ENCODE assay signal across 17 cellular contexts in the genomic region with DNA sequence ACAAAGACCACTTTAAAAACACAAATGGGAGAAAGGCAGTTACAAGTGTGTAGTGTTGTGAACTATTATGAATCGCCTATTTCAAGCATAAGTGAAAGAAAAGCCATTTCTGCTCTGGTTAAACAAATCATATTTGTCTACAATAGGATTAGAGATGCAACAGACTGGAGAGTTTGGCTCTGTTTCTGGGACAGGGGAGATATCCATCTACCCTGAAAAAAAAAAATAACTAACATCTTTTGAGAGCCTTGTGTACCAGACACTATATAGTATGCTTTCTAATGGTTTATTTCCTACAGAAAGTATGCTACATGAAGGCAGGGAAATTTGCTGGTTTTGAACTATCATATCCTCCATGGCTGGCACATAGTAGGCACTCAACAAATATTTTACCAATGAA.
A peak's percentile ranks its signal among the peaks of the same experiment; 100 is the strongest.
DNase-seq lines count a peak whose midpoint lies in the region; ATAC-seq and TF ChIP-seq lines count a peak whose summit lies in the region.
"Had no signal": no experiment of that assay in that cellular context is flagged by ENCODE, and none has a peak within 500 bp of the region (broad histone marks: within the 10 kb centered on the region; RNA-seq: fewer than 3 reads in every experiment).

No MANE protein-coding gene starts in this region.

- no peaks in the 10 kb centered on the region for H3K36me3 Mint-ChIP-seq in brain
- H3K36me3 Mint-ChIP-seq: CD8-positive, alpha-beta memory T cell had no signal

- H3K27me3 ChIP-seq in right cardiac atrium (ENCODE audit: control insufficient read depth, insufficient read depth) (no peaks in the 10 kb centered on the region), neuronal stem cell (ENCODE audit: control insufficient read depth in 3 of 3, insufficient read depth in 3 of 3, low read depth in 1 of 3, low read length in 3 of 3) (no peaks in the 10 kb centered on the region)
- H3K27me3 ChIP-seq: BLaER1 treated with 17β-estradiol and CSF1 and Interleukin-3, amounts not matched to agents 10 nM and 100 nM had no signal

- no peak overlapping the region for H3K4ac ChIP-seq in neuronal stem cell (ENCODE audit: low read length)

- WGBS in right cardiac atrium, result 70% methylated on average over 1 of the region's 1 CpG
- no CpG with 5 or more reads among the region's 1 CpG for WGBS in neuronal stem cell (ENCODE audit: extremely low coverage in 2 of 2, insufficient read length in 2 of 2, insufficient replicate concordance in 1 of 2), 2 donors

- H3K36me3 ChIP-seq in neuronal stem cell (replicated peaks in 1 of 2; ENCODE audit: control insufficient read depth in 2 of 2, insufficient read depth in 2 of 2, low read length in 2 of 2), result no peaks in the 10 kb centered on the region
- H3K36me3 ChIP-seq: BLaER1 treated with 17β-estradiol and CSF1 and Interleukin-3, amounts not matched to agents 10 nM and 100 nM had no signal

- no peak for TF ChIP-seq CTCF in brain (conservative IDR thresholded peaks at IDR 0.05)

- H3K27ac ChIP-seq in right cardiac atrium (ENCODE audit: low read length) (no peak overlapping the region), neuronal stem cell (replicated peaks; ENCODE audit: low read length) (no peak overlapping the region)
- H3K27ac ChIP-seq: A549; BLaER1 treated with 17β-estradiol and CSF1 and Interleukin-3, amounts not matched to agents 10 nM and 100 nM; PC-9 had no signal

- no peak overlapping the region for H2AK5ac ChIP-seq in neuronal stem cell (ENCODE audit: low read depth, low read length)

- H4K91ac ChIP-seq in neuronal stem cell (ENCODE audit: low read depth, low read length, poor library complexity), result no peak overlapping the region

- H3K4me2 ChIP-seq in neuronal stem cell (ENCODE audit: insufficient read depth, low read length, poor library complexity, severe bottlenecking), result no peak overlapping the region
- H3K4me2 ChIP-seq: A549, PC-9 had no signal

- peaks cover 7 to 27% (median 15%) of the 10 kb centered on the region in 5 experiments for H3K9me3 Mint-ChIP-seq in brain
- H3K9me3 Mint-ChIP-seq: HFFc6 had no signal

- intact Hi-C loops in left ventricle myocardium superior (cut with micrococcal nuclease), result no loop called here
- intact Hi-C loops in right cardiac atrium (cut with DNase I), result no loop called here

- no peak overlapping the region for H3K14ac ChIP-seq in neuronal stem cell (ENCODE audit: low read length)

- no peak overlapping the region for H2BK120ac ChIP-seq in neuronal stem cell (ENCODE audit: low read depth, low read length)

- no peaks in the 10 kb centered on the region for H3K79me1 ChIP-seq in neuronal stem cell (ENCODE audit: low read depth, low read length)

- H2BK15ac ChIP-seq in neuronal stem cell (ENCODE audit: low read length), result no peak overlapping the region

- no peak overlapping the region for H3K18ac ChIP-seq in neuronal stem cell (ENCODE audit: low read length)

- H3K9ac ChIP-seq in neuronal stem cell (ENCODE audit: low read depth, low read length, poor library complexity), result no peak overlapping the region
- H3K9ac ChIP-seq: BLaER1 treated with 17β-estradiol and CSF1 and Interleukin-3, amounts not matched to agents 10 nM and 100 nM had no signal

- H3K4me3 ChIP-seq in right cardiac atrium (ENCODE audit: low read length), result no peak overlapping the region
- H3K4me3 ChIP-seq in neuronal stem cell (ENCODE audit: low read length in 2 of 2), result no peak overlapping the region
- H3K4me3 ChIP-seq: A549; BLaER1 treated with 17β-estradiol and CSF1 and Interleukin-3, amounts not matched to agents 10 nM and 100 nM; K562; PC-9 had no signal

- no peaks in the 10 kb centered on the region for H3K4me1 ChIP-seq in right cardiac atrium (ENCODE audit: control insufficient read depth, insufficient read depth, low read length)
- no peaks in the 10 kb centered on the region for H3K4me1 ChIP-seq in neuronal stem cell (ENCODE audit: control insufficient read depth in 2 of 2, insufficient read depth in 1 of 2, low read depth in 1 of 2, low read length in 2 of 2)
- H3K4me1 ChIP-seq: A549 had no signal

- H3K4me1 Mint-ChIP-seq in brain, result peaks cover 47% of the 10 kb centered on the region
- H3K4me1 Mint-ChIP-seq: CD8-positive, alpha-beta memory T cell had no signal

- no peak overlapping the region for H4K8ac ChIP-seq in neuronal stem cell (ENCODE audit: low read depth, low read length)

- H3K23ac ChIP-seq in neuronal stem cell (ENCODE audit: low read depth, low read length, poor library complexity), result no peak overlapping the region

- no peak overlapping the region for H3K4me3 Mint-ChIP-seq in brain
- H3K4me3 Mint-ChIP-seq: CD8-positive, alpha-beta memory T cell; HFFc6 had no signal

- no peak overlapping the region for H2BK12ac ChIP-seq in neuronal stem cell (ENCODE audit: low read length)

- ATAC-seq in left ventricle myocardium superior, result peak; percentile 12
- ATAC-seq in right cardiac atrium, result no peak
- peak; percentile 2 for ATAC-seq in HG03159 (IDR thresholded peaks at IDR 0.05; ENCODE audit: unreplicated experiment)
- ATAC-seq: A549, K562 had no signal

- DNase-seq in left ventricle myocardium superior, result no peak
- DNase-seq in right cardiac atrium, result no peak
- DNase-seq in activated naive CD4-positive, alpha-beta T cell treated with anti-CD3 and anti-CD28 coated beads, Interleukin-2, amount 50 U/mL, for 16 hours, result no peak
- DNase-seq in NCI-H1694 treated with DMSO at 0.1 percent for 48 hours (lab: John Stamatoyannopoulos, UW), result no peak
- no peak for DNase-seq in neuronal stem cell (ENCODE audit: low spot score)
- DNase-seq: CD8-positive, alpha-beta memory T cell; HFFc6; NCI-H1417; NCI-H1930; NCI-H2171; NCI-H446 treated with DMSO at 0.1 percent for 48 hours; PC-9 had no signal

- no peaks in the 10 kb centered on the region for H3K27me3 Mint-ChIP-seq in brain

- H2AFZ ChIP-seq in neuronal stem cell (ENCODE audit: low read length), result no peak overlapping the region
- H2AFZ ChIP-seq: PC-9 had no signal

- H2BK5ac ChIP-seq in neuronal stem cell (ENCODE audit: low read length), result no peak overlapping the region

- H3K27ac Mint-ChIP-seq in brain, result peak overlapping the region in 3 of 5 experiments; percentile 36 to 40 (median 40)
- H3K27ac Mint-ChIP-seq: CD8-positive, alpha-beta memory T cell; HFFc6 had no signal

- H3K9me3 ChIP-seq in right cardiac atrium (ENCODE audit: control insufficient read depth, low read length), result no peaks in the 10 kb centered on the region
- no peaks in the 10 kb centered on the region for H3K9me3 ChIP-seq in neuronal stem cell (replicated peaks in 1 of 2; ENCODE audit: control insufficient read depth in 2 of 2, insufficient read depth in 1 of 2, low read depth in 1 of 2, low read length in 2 of 2)
- H3K9me3 ChIP-seq: A549; BLaER1 treated with 17β-estradiol and CSF1 and Interleukin-3, amounts not matched to agents 10 nM and 100 nM had no signal

Comparison
In these comparisons a context has a peak if more than half of its experiments do, and no peak if none do; other contexts are left out.
1. ATAC-seq: peak in left ventricle myocardium superior (single experiment) and HG03159 (single experiment); none in right cardiac atrium (0 of 2).